ENCODE assay signal across 11 cellular contexts in the genomic region with DNA sequence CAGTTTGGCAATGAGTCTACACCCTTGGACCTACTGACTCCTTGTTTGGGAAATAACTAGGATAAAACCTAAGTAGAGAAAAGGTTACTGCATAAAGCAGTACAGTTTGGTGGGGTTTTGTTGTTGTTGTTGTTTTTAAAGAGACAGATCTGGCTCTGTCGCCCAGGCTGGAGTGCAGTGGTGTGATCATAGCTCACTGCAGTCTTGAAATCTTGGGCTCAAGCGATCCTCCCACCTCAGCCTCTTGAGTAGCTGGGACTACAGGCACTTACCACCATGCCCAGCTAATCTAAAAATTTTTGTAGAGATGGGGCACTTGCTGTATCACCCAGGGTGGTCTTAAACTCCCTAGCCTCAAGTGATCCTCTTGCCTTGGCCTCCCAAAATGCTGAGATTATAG. TPM values are rescaled to one million over a fixed set of nuclear protein-coding genes. Genes with fewer than 3 reads are reported as not detected.
DNase-seq lines count a peak whose midpoint lies in the region; ATAC-seq and TF ChIP-seq lines count a peak whose summit lies in the region.
"Had no signal": no experiment of that assay in that cellular context is flagged by ENCODE, and none has a peak within 500 bp of the region (broad histone marks: within the 10 kb centered on the region; RNA-seq: fewer than 3 reads in every experiment).

No MANE protein-coding gene starts in this region.

- H3K27me3 ChIP-seq in esophagus muscularis mucosa: no peaks in the 10 kb centered on the region
- H3K27me3 ChIP-seq in prostate gland (replicated peaks; ENCODE audit: insufficient read depth): no peaks in the 10 kb centered on the region
- H3K27me3 ChIP-seq: uterus had no signal

- 88% methylated on average over 2 of the region's 2 CpGs for WGBS in esophagus muscularis mucosa
- WGBS in prostate gland: 78% methylated on average over 2 of the region's 2 CpGs

- peaks cover 12 to 38% (median 20%) of the 10 kb centered on the region in 4 donors for H3K36me3 ChIP-seq in esophagus muscularis mucosa
- peaks cover 0 to 5% of the 10 kb centered on the region in 2 donors for H3K36me3 ChIP-seq in prostate gland
- H3K36me3 ChIP-seq: uterus had no signal

- no peak for ATAC-seq in GM21526 (IDR thresholded peaks at IDR 0.05; ENCODE audit: low FRiP score, unreplicated experiment)

- H3K27ac ChIP-seq in esophagus muscularis mucosa (replicated peaks in 1 of 4): peak overlapping the region in 3 of 4 donors; percentile 72 to 79 (median 73)
- H3K27ac ChIP-seq in prostate gland: no peak overlapping the region
- H3K27ac ChIP-seq: epithelial cell of prostate had no signal

- H3K4me1 ChIP-seq in esophagus muscularis mucosa (peaks cover 15 to 21% (median 18%) of the 10 kb centered on the region in 4 donors), prostate gland (replicated peaks) (no peaks in the 10 kb centered on the region)

- TF ChIP-seq POLR2A in esophagus muscularis mucosa (IDR thresholded peaks at IDR 0.05; ENCODE audit: low read depth) (no peak), prostate gland (IDR thresholded peaks at IDR 0.05) (no peak)

- no peak for DNase-seq in GM12864 (ENCODE audit: low read depth)
- peak; percentile 36 for DNase-seq in RKO (ENCODE audit: low spot score)
- no peak for DNase-seq in esophagus muscularis mucosa (ENCODE audit: extremely low spot score)
- DNase-seq in prostate gland (ENCODE audit: low spot score): no peak
- no peak for DNase-seq in GF-D8 (lab: John Stamatoyannopoulos, UW)
- DNase-seq in germinal center (ENCODE audit: low spot score): no peak
- DNase-seq in UCSD-AML1 (lab: John Stamatoyannopoulos, UW; ENCODE audit: unreplicated experiment): no peak
- DNase-seq: NCI-H1436 had no signal

- intact Hi-C loops in esophagus muscularis mucosa (cut with DNase I) (no loop called here), prostate gland (cut with DNase I) (no loop called here)

- H3K4me3 ChIP-seq in GM12864 (ENCODE audit: low read depth, low read length): peak overlapping the region; percentile 94; the same call in 1 of the 2 replicates
- peak overlapping the region in 3 of 4 donors; percentile 13 to 84 (median 80) for H3K4me3 ChIP-seq in esophagus muscularis mucosa
- H3K4me3 ChIP-seq in prostate gland: peak overlapping the region; percentile 79 to 80

- H3K9me3 ChIP-seq in esophagus muscularis mucosa (no peaks in the 10 kb centered on the region), prostate gland (no peaks in the 10 kb centered on the region)
- H3K9me3 ChIP-seq: uterus had no signal

- TF ChIP-seq EP300 in esophagus muscularis mucosa (IDR thresholded peaks at IDR 0.05): no peak

- no peak for TF ChIP-seq CTCF in GM12864 (IDR thresholded peaks at IDR 0.05; ENCODE audit: low read depth, low read length, missing control alignments)
- TF ChIP-seq CTCF in esophagus muscularis mucosa (IDR thresholded peaks at IDR 0.05): no peak
- no peak for TF ChIP-seq CTCF in prostate gland (IDR thresholded peaks at IDR 0.05)

RNA-seq across cellular contexts. Expression of gene PDP2, which starts 1.2 kb away (rescaled TPM):
- 1 to 10 TPM; 5.5 to 9.3 (median 7.6) TPM for total RNA-seq in esophagus muscularis mucosa
- 10 to 100 TPM in 1 of 2 donors, 1 to 10 TPM in 1; 9.2 to 21.9 TPM for total RNA-seq in prostate gland

RNA-seq across cellular contexts. Expression of gene CDH16, which starts 37.1 kb away (rescaled TPM):
- total RNA-seq in esophagus muscularis mucosa: under 1 TPM in 1 of 4 donors, not detected in 3; 0.52 TPM
- total RNA-seq in prostate gland: not detected

RNA-seq across cellular contexts. Expression of gene CA7, which starts 37.3 kb away (rescaled TPM):
- under 1 TPM in 1 of 4 donors, not detected in 3; 0.33 TPM for total RNA-seq in esophagus muscularis mucosa
- 1 to 10 TPM in 1 of 2 donors, not detected in 1; 1.9 TPM for total RNA-seq in prostate gland
- total RNA-seq: uterus had no signal

RNA-seq across cellular contexts. Expression of gene RRAD, which starts 43.8 kb away (rescaled TPM):
- total RNA-seq in esophagus muscularis mucosa (10 to 100 TPM; 36.4 to 64.9 (median 55.4) TPM), prostate gland (10 to 100 TPM; 17.0 to 37.0 TPM)

RNA-seq across cellular contexts. Expression of gene NAE1, which starts 50.8 kb away (rescaled TPM):
- 10 to 100 TPM; 32.7 to 50.7 (median 42.4) TPM for total RNA-seq in esophagus muscularis mucosa
- 10 to 100 TPM; 39.6 to 58.2 TPM for total RNA-seq in prostate gland

Comparison
In these comparisons a context has a peak if more than half of its experiments do, and no peak if none do; other contexts are left out.
1. H3K27ac ChIP-seq: peak in esophagus muscularis mucosa (3 of 4); none in prostate gland (0 of 2).
2. Peak in every context shown above with its lines, with median percentiles within 50 percentile points of each other: H3K4me3 ChIP-seq.